17 cellular contexts compared by ENCODE assay signal in genomic region chr10:6427357-6427959, GRCh38.
DNase-seq lines count a peak whose midpoint lies in the region; ATAC-seq and TF ChIP-seq lines count a peak whose summit lies in the region.
"Had no signal": no experiment of that assay in that cellular context is flagged by ENCODE, and none has a peak within 500 bp of the region (broad histone marks: within the 10 kb centered on the region; RNA-seq: fewer than 3 reads in every experiment).

No MANE protein-coding gene starts in this region.

- DNase-seq in activated CD8-positive, alpha-beta T cell treated with anti-CD3 and anti-CD28 coated beads, Interleukin-2, amount 10 ng/mL, durations not matched to agents 7 days and 5 days = peak; percentile 1
- no peak for DNase-seq in activated CD8-positive, alpha-beta T cell treated with anti-CD3 and anti-CD28 coated beads for 36 hours
- DNase-seq in natural killer cell (no peak), sigmoid colon (no peak)
- no peak for DNase-seq in natural killer cell treated with Interleukin-12 subunit alpha and Interleukin-12 subunit beta and Interleukin-15 and Interleukin-18, amount 100 ng/mL, for 72 hours (ENCODE audit: low spot score)
- no peak for DNase-seq in effector memory CD8-positive, alpha-beta T cell
- DNase-seq: 8988T; CD4-positive, alpha-beta memory T cell; DMS153; DMS79; GDM1; GM23248; HFFc6 had no signal

- H3K27ac ChIP-seq in sigmoid colon = no peak overlapping the region
- H3K27ac ChIP-seq: BLaER1, GM23248 had no signal

- no peak for TF ChIP-seq EP300 in sigmoid colon (IDR thresholded peaks at IDR 0.05)

- POLR2A ChIA-PET in activated CD8-positive, alpha-beta T cell treated with anti-CD3 and anti-CD28 coated beads, Interleukin-2, amount 10 ng/mL, durations not matched to agents 7 days and 5 days (lab: Charles Lee) = no interaction called here
- POLR2A ChIA-PET in activated CD8-positive, alpha-beta T cell treated with anti-CD3 and anti-CD28 coated beads for 36 hours (lab: Charles Lee) = interaction anchor here (0.6 to 1.2 kb wide), 3 partner anchors 14 to 388 kb away, joined by 3 to 4 read pairs (median 3); no protein-coding TSS in a partner anchor

- peaks cover 14% of the 10 kb centered on the region for H3K4me1 Mint-ChIP-seq in activated CD8-positive, alpha-beta T cell treated with anti-CD3 and anti-CD28 coated beads, Interleukin-2, amount 10 ng/mL, durations not matched to agents 7 days and 5 days (ENCODE audit: low read depth)
- H3K4me1 Mint-ChIP-seq in activated CD8-positive, alpha-beta T cell treated with anti-CD3 and anti-CD28 coated beads for 36 hours (ENCODE audit: low read depth) = peaks cover 30% of the 10 kb centered on the region
- H3K4me1 Mint-ChIP-seq in natural killer cell = peaks cover 7 to 21% of the 10 kb centered on the region in 2 donors
- peaks cover 12 to 26% of the 10 kb centered on the region in 2 donors for H3K4me1 Mint-ChIP-seq in natural killer cell treated with Interleukin-12 subunit alpha and Interleukin-12 subunit beta and Interleukin-15 and Interleukin-18, amount 100 ng/mL, for 72 hours (ENCODE audit: low read depth in 2 of 2)
- peaks cover 15 to 16% of the 10 kb centered on the region in 2 donors for H3K4me1 Mint-ChIP-seq in effector memory CD8-positive, alpha-beta T cell (ENCODE audit: low read depth in 2 of 2)

- intact Hi-C loops in activated CD8-positive, alpha-beta T cell treated with anti-CD3 and anti-CD28 coated beads for 36 hours (cut with micrococcal nuclease) = no loop called here
- intact Hi-C loops in natural killer cell (cut with micrococcal nuclease) = no loop called here
- intact Hi-C loops in sigmoid colon (cut with DNase I) = no loop called here

- CTCF ChIA-PET in activated CD8-positive, alpha-beta T cell treated with anti-CD3 and anti-CD28 coated beads, Interleukin-2, amount 10 ng/mL, durations not matched to agents 7 days and 5 days (lab: Charles Lee) = no interaction called here
- CTCF ChIA-PET in activated CD8-positive, alpha-beta T cell treated with anti-CD3 and anti-CD28 coated beads for 36 hours (lab: Charles Lee) = no interaction called here

- no peaks in the 10 kb centered on the region for H3K9me3 Mint-ChIP-seq in activated CD8-positive, alpha-beta T cell treated with anti-CD3 and anti-CD28 coated beads, Interleukin-2, amount 10 ng/mL, durations not matched to agents 7 days and 5 days (ENCODE audit: insufficient read depth)
- no peaks in the 10 kb centered on the region for H3K9me3 Mint-ChIP-seq in activated CD8-positive, alpha-beta T cell treated with anti-CD3 and anti-CD28 coated beads for 36 hours
- no peaks in the 10 kb centered on the region for H3K9me3 Mint-ChIP-seq in natural killer cell
- H3K9me3 Mint-ChIP-seq in natural killer cell treated with Interleukin-12 subunit alpha and Interleukin-12 subunit beta and Interleukin-15 and Interleukin-18, amount 100 ng/mL, for 72 hours = no peaks in the 10 kb centered on the region
- no peaks in the 10 kb centered on the region for H3K9me3 Mint-ChIP-seq in effector memory CD8-positive, alpha-beta T cell
- H3K9me3 Mint-ChIP-seq: CD14-positive monocyte, HFFc6 had no signal

- peak overlapping the region; percentile 28 for H3K27ac Mint-ChIP-seq in activated CD8-positive, alpha-beta T cell treated with anti-CD3 and anti-CD28 coated beads, Interleukin-2, amount 10 ng/mL, durations not matched to agents 7 days and 5 days
- no peak overlapping the region for H3K27ac Mint-ChIP-seq in activated CD8-positive, alpha-beta T cell treated with anti-CD3 and anti-CD28 coated beads for 36 hours
- peak overlapping the region; percentile 38 to 46 for H3K27ac Mint-ChIP-seq in natural killer cell
- peak overlapping the region in 1 of 2 donors; percentile 35 for H3K27ac Mint-ChIP-seq in natural killer cell treated with Interleukin-12 subunit alpha and Interleukin-12 subunit beta and Interleukin-15 and Interleukin-18, amount 100 ng/mL, for 72 hours
- H3K27ac Mint-ChIP-seq in effector memory CD8-positive, alpha-beta T cell = peak overlapping the region; percentile 12 to 69
- H3K27ac Mint-ChIP-seq: CD14-positive monocyte, HFFc6 had no signal

- TF ChIP-seq POLR2A in sigmoid colon (IDR thresholded peaks at IDR 0.05) = no peak

- no peak for ATAC-seq in activated CD8-positive, alpha-beta T cell treated with anti-CD3 and anti-CD28 coated beads, Interleukin-2, amount 10 ng/mL, durations not matched to agents 7 days and 5 days
- ATAC-seq in activated CD8-positive, alpha-beta T cell treated with anti-CD3 and anti-CD28 coated beads for 36 hours = no peak
- no peak for ATAC-seq in natural killer cell
- ATAC-seq in natural killer cell treated with Interleukin-12 subunit alpha and Interleukin-12 subunit beta and Interleukin-15 and Interleukin-18, amount 100 ng/mL, for 72 hours = no peak
- ATAC-seq in effector memory CD8-positive, alpha-beta T cell (replicated peaks) = no peak
- no peak for ATAC-seq in HG02642 (IDR thresholded peaks at IDR 0.05; ENCODE audit: poor library complexity, unreplicated experiment)

- H3K4me3 ChIP-seq in sigmoid colon = no peak overlapping the region
- H3K4me3 ChIP-seq: BLaER1, GM23248, HAP-1 had no signal

- TF ChIP-seq CTCF in activated CD8-positive, alpha-beta T cell treated with anti-CD3 and anti-CD28 coated beads for 36 hours (IDR thresholded peaks at IDR 0.05) = no peak
- no peak for TF ChIP-seq CTCF in natural killer cell (IDR thresholded peaks at IDR 0.05)
- no peak for TF ChIP-seq CTCF in sigmoid colon (IDR thresholded peaks at IDR 0.05)

- no peaks in the 10 kb centered on the region for H3K27me3 ChIP-seq in sigmoid colon
- H3K27me3 ChIP-seq: BLaER1 had no signal

- 90 to 95% methylated on average over 10 of the region's 10 CpGs for WGBS in sigmoid colon, 2 donors

- H3K27me3 Mint-ChIP-seq in activated CD8-positive, alpha-beta T cell treated with anti-CD3 and anti-CD28 coated beads, Interleukin-2, amount 10 ng/mL, durations not matched to agents 7 days and 5 days (ENCODE audit: low read depth) = no peaks in the 10 kb centered on the region
- H3K27me3 Mint-ChIP-seq in activated CD8-positive, alpha-beta T cell treated with anti-CD3 and anti-CD28 coated beads for 36 hours = no peaks in the 10 kb centered on the region
- H3K27me3 Mint-ChIP-seq in natural killer cell (ENCODE audit: low read depth in 2 of 2) = no peaks in the 10 kb centered on the region
- no peaks in the 10 kb centered on the region for H3K27me3 Mint-ChIP-seq in natural killer cell treated with Interleukin-12 subunit alpha and Interleukin-12 subunit beta and Interleukin-15 and Interleukin-18, amount 100 ng/mL, for 72 hours
- H3K27me3 Mint-ChIP-seq in effector memory CD8-positive, alpha-beta T cell = no peaks in the 10 kb centered on the region
- H3K27me3 Mint-ChIP-seq: CD4-positive, alpha-beta memory T cell had no signal

- H3K36me3 ChIP-seq in sigmoid colon = no peaks in the 10 kb centered on the region
- H3K36me3 ChIP-seq: HAP-1 had no signal

- no peaks in the 10 kb centered on the region for H3K9me3 ChIP-seq in sigmoid colon
- H3K9me3 ChIP-seq: BLaER1, HAP-1 had no signal

- no peak overlapping the region for H3K4me3 Mint-ChIP-seq in activated CD8-positive, alpha-beta T cell treated with anti-CD3 and anti-CD28 coated beads, Interleukin-2, amount 10 ng/mL, durations not matched to agents 7 days and 5 days
- no peak overlapping the region for H3K4me3 Mint-ChIP-seq in activated CD8-positive, alpha-beta T cell treated with anti-CD3 and anti-CD28 coated beads for 36 hours
- no peak overlapping the region for H3K4me3 Mint-ChIP-seq in natural killer cell
- H3K4me3 Mint-ChIP-seq in natural killer cell treated with Interleukin-12 subunit alpha and Interleukin-12 subunit beta and Interleukin-15 and Interleukin-18, amount 100 ng/mL, for 72 hours = no peak overlapping the region
- H3K4me3 Mint-ChIP-seq in effector memory CD8-positive, alpha-beta T cell = no peak overlapping the region
- H3K4me3 Mint-ChIP-seq: CD14-positive monocyte; CD4-positive, alpha-beta memory T cell; HFFc6 had no signal

- H3K36me3 Mint-ChIP-seq in activated CD8-positive, alpha-beta T cell treated with anti-CD3 and anti-CD28 coated beads, Interleukin-2, amount 10 ng/mL, durations not matched to agents 7 days and 5 days (ENCODE audit: low read depth) = peaks cover 71% of the 10 kb centered on the region
- H3K36me3 Mint-ChIP-seq in activated CD8-positive, alpha-beta T cell treated with anti-CD3 and anti-CD28 coated beads for 36 hours (ENCODE audit: low read depth) = peaks cover 44% of the 10 kb centered on the region
- no peaks in the 10 kb centered on the region for H3K36me3 Mint-ChIP-seq in natural killer cell
- peaks cover 17% of the 10 kb centered on the region for H3K36me3 Mint-ChIP-seq in natural killer cell treated with Interleukin-12 subunit alpha and Interleukin-12 subunit beta and Interleukin-15 and Interleukin-18, amount 100 ng/mL, for 72 hours
- peaks cover 51% of the 10 kb centered on the region for H3K36me3 Mint-ChIP-seq in effector memory CD8-positive, alpha-beta T cell (ENCODE audit: insufficient read depth)

- peaks cover 0 to 14% (median 7%) of the 10 kb centered on the region in 4 donors for H3K4me1 ChIP-seq in sigmoid colon
- H3K4me1 ChIP-seq: HAP-1 had no signal
